8 cellular contexts compared by ENCODE assay signal in the genomic region with DNA sequence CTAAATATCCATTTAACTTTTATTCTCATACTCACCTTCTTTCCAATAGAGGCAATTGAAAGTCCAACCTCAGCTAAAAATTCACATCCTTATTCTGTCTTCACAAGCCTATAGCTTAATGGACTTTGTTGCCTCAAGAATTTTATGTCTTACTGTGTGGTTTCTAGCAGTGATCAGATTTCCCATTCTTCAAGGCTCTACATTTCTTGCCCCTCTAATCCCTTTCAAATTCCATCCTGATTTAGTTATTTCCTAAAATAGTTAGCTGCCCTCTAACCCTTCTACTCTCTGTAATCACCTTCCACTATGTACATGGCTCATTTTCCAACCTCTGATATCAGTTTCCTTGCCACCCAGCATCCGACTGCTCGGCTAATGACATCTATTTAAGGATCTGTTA.
"Had no signal": no experiment of that assay in that cellular context is flagged by ENCODE, and none has a peak within 500 bp of the region (broad histone marks: within the 10 kb centered on the region; RNA-seq: fewer than 3 reads in every experiment).

No MANE protein-coding gene starts in this region.

- H2AFZ ChIP-seq: GM23248 had no signal

- H3K4me1 ChIP-seq: HAP-1 had no signal

- H3K36me3 ChIP-seq: HAP-1 had no signal

- DNase-seq: GM23248, GOT3, H7, HFFc6, IMR-90 had no signal

- H3K4me3 ChIP-seq: GM23248, HAP-1, K562 had no signal

- H3K27ac Mint-ChIP-seq: HFFc6 had no signal

- H3K9me3 ChIP-seq: HAP-1 had no signal

- H3K27ac ChIP-seq: GM23248 had no signal

- H3K9me3 Mint-ChIP-seq: HFFc6 had no signal

- H3K4me3 Mint-ChIP-seq: HFFc6 had no signal

- FAIRE-seq: HTR-8/SVneo, K562 had no signal

- H3K9ac ChIP-seq: GM23248 had no signal
